Comparison of ENCODE assay signal across 8 cellular contexts in the genomic region with DNA sequence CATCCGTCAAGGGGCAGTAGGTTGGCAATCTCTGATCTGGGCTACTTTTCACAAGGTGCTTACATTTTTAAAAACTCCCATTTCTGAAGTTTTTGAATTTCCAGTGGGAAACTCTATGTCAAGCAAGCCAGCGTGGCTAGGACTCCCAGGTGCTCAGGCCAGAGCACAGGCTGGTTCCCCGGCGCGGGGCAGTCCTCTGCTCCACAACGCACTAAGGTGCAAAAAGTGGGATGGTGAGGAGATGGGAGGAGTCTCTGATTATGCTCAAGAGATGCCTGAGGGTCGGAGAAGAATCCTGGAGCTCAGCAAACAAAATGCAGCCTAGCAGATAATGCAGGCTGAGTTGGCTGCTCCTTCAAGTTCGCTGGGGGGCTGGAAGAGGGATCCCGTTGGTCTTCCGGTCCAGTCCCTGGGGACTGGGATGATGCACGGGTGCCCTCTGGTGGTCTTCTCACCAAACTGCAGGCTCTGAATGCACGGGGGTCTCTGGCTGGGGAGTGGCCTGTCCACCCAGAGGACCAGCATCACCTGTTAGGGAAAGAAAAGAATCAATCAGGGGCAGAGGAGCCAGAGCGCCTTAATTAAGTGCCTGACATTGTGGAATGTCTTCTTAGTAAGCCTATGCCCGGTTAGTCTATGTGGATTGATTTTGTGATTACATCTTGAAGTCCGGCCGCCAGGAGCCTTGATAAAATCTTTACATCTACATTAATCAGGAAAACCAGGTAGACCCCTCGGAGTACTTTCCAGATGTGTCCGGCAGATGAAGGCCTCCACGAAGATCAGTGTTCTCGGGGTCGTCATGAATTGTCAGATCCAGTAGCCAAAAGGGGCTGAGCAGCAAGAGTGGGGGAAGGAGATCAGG.
DNase-seq lines count a peak whose midpoint lies in the region; ATAC-seq and TF ChIP-seq lines count a peak whose summit lies in the region.

No MANE protein-coding gene starts in this region.

- H3K27me3 ChIP-seq in H7 (ENCODE audit: control insufficient read depth, insufficient read depth, low read length): no peaks in the 10 kb centered on the region
- no peaks in the 10 kb centered on the region for H3K27me3 ChIP-seq in parathyroid adenoma (ENCODE audit: control insufficient read depth, insufficient read depth, low read length)

- peak; percentile 30 to 68 (median 44) for DNase-seq in NCI-H1417 (lab: John Stamatoyannopoulos, UW)
- no peak for DNase-seq in NCI-H1417 treated with DMSO at 0.1 percent for 48 hours (lab: John Stamatoyannopoulos, UW)
- DNase-seq in H7: peak; percentile 92
- DNase-seq in NCI-H446 treated with DMSO at 0.1 percent for 48 hours (lab: John Stamatoyannopoulos, UW): peak; percentile 56
- DNase-seq in activated T-cell treated with anti-CD3 and anti-CD28 coated beads, Interleukin-2, amount 50 U/mL, for 1 hour: peak; percentile 19
- peak; percentile 35 for DNase-seq in germinal center (ENCODE audit: low spot score)

- H3K4me3 ChIP-seq in H7 (ENCODE audit: insufficient read depth, low read depth, low read length) (no peak overlapping the region), parathyroid adenoma (ENCODE audit: low read depth, low read length) (no peak overlapping the region)

- TF ChIP-seq CTCF in parathyroid adenoma (IDR thresholded peaks at IDR 0.05): peak; percentile 71

- no peaks in the 10 kb centered on the region for H3K9me3 ChIP-seq in parathyroid adenoma (ENCODE audit: control insufficient read depth, low read length)

- no peak overlapping the region for H3K9ac ChIP-seq in parathyroid adenoma

- peak overlapping the region; percentile 38 for H2AFZ ChIP-seq in parathyroid adenoma

- no peak overlapping the region for H3K27ac ChIP-seq in parathyroid adenoma

- H3K4me1 ChIP-seq in parathyroid adenoma: no peaks in the 10 kb centered on the region

- ATAC-seq in GM21619 (IDR thresholded peaks at IDR 0.05; ENCODE audit: unreplicated experiment): no peak

- peak overlapping the region; percentile 2 for H3K4me2 ChIP-seq in parathyroid adenoma (ENCODE audit: low read length)

- no peaks in the 10 kb centered on the region for H3K36me3 ChIP-seq in H7 (replicated peaks; ENCODE audit: control insufficient read depth, insufficient read depth, low read length)
- no peaks in the 10 kb centered on the region for H3K36me3 ChIP-seq in parathyroid adenoma (ENCODE audit: control insufficient read depth, insufficient read depth, low read length)

- H3K79me2 ChIP-seq in parathyroid adenoma: no peaks in the 10 kb centered on the region
